ENCODE assay signal across 22 cellular contexts in genomic region chr1:156266051-156266450, GRCh38. TPM values are rescaled to one million over a fixed set of nuclear protein-coding genes. Genes with fewer than 3 reads are reported as not detected.
"Had no signal": no experiment of that assay in that cellular context is flagged by ENCODE, and none has a peak within 500 bp of the region (broad histone marks: within the 10 kb centered on the region; RNA-seq: fewer than 3 reads in every experiment).

No MANE protein-coding gene starts in this region.

- H3K4me1 ChIP-seq: gastroesophageal sphincter, heart left ventricle, left ventricle myocardium inferior, prostate gland, right atrium auricular region, uterus had no signal

- ATAC-seq: gastroesophageal sphincter; heart left ventricle; stimulated activated naive CD8-positive, alpha-beta T cell treated with anti-CD3 and anti-CD28 coated beads, Interleukin-15, Interleukin-2, amounts not matched to agents 100 U/mL and 50 U/mL, for 24 hours had no signal

- H3K36me3 ChIP-seq: uterus had no signal

- H3K4me3 Mint-ChIP-seq: memory B cell, neural crest cell had no signal

- H3K27me3 Mint-ChIP-seq: memory B cell, naive B cell had no signal

- H3K27me3 ChIP-seq: adrenal gland, esophagus muscularis mucosa, gastroesophageal sphincter, heart left ventricle, right atrium auricular region, tibial nerve, uterus had no signal

- DNase-seq: activated CD4-positive, alpha-beta T cell treated with anti-CD3 and anti-CD28 coated beads, Interleukin-2, amount 50 U/mL, for 4 hours; activated gamma-delta T cell treated with Interleukin-2 at 50 U/mL for 16 hours; adrenal gland; effector CD4-positive, alpha-beta T cell; heart left ventricle; left ventricle myocardium inferior; naive B cell; stimulated activated CD4-positive, alpha-beta T cell treated with anti-CD3 and anti-CD28 coated beads, Interleukin-2, amount 100 ng/mL, for 24 hours; stimulated activated naive CD8-positive, alpha-beta T cell treated with anti-CD3 and anti-CD28 coated beads, Interleukin-15, Interleukin-2, amounts not matched to agents 100 U/mL and 50 U/mL, for 24 hours; substantia nigra; uterus had no signal

- H3K27ac Mint-ChIP-seq: memory B cell had no signal

- H3K4me3 ChIP-seq: adrenal gland, esophagus muscularis mucosa, gastroesophageal sphincter, heart left ventricle, left ventricle myocardium inferior, prostate gland, right atrium auricular region, tibial nerve, uterus had no signal

- H3K9me3 Mint-ChIP-seq: activated naive CD4-positive, alpha-beta T cell treated with anti-CD3 and anti-CD28 coated beads, Interleukin-2, amount 50 U/mL, for 72 hours; memory B cell; naive B cell; neural crest cell had no signal

- H3K27ac ChIP-seq: adrenal gland, esophagus muscularis mucosa, gastroesophageal sphincter, heart left ventricle, left ventricle myocardium inferior, prostate gland, right atrium auricular region, tibial nerve, uterus had no signal

- H3K9me3 ChIP-seq: adrenal gland, esophagus muscularis mucosa, gastroesophageal sphincter, heart left ventricle, left ventricle myocardium inferior, prostate gland, right atrium auricular region, tibial nerve, uterus had no signal

- H3K4me1 Mint-ChIP-seq: memory B cell had no signal

RNA-seq across cellular contexts. Expression of gene PAQR6, which starts 18.2 kb away (rescaled TPM):
- total RNA-seq: right atrium auricular region had no signal

RNA-seq across cellular contexts. Expression of gene BGLAP, which starts 24.1 kb away (rescaled TPM):
- total RNA-seq: bronchial epithelial cell, kidney epithelial cell, osteocyte, right atrium auricular region had no signal
